In the genomic region with DNA sequence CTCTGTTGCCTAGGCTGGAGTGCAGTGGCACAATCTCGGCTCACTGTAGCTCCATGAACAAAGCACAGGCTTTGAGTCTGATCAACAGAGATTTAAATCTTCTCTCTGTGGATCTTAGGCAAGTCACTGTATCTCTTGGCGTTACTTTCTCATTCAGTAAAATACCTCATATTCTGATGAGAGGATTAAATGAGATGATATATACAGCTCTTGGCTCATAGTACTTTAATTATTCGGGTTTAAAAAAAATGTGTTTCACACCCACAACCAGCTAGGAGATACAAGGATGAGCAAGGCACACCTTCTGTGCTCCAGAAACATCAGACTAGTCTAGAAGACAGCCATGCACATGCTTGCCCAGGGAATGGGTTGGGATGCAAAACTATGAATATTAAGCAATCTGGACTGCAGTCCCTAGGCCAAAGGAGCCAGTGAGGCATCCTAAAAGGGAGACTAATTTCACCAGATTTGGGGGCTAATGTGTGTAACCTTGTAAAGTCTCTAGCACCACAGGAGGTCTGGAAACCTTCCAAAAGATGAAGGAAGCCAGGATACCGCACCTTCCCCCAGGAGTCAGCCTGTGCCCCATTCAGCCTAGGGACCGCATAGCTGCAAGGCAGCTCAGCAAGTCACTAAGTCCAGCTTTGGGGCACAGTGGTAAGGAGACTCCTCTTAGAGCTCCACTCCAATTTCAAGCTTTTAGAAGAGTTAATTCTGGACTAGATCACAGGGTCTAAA, we compare ENCODE assay signal across 14 cellular contexts. TPM values are rescaled to one million over a fixed set of nuclear protein-coding genes. Genes with fewer than 3 reads are reported as not detected.
A peak's percentile ranks its signal among the peaks of the same experiment; 100 is the strongest.
DNase-seq lines count a peak whose midpoint lies in the region; ATAC-seq and TF ChIP-seq lines count a peak whose summit lies in the region.
"Had no signal": no experiment of that assay in that cellular context is flagged by ENCODE, and none has a peak within 500 bp of the region (broad histone marks: within the 10 kb centered on the region; RNA-seq: fewer than 3 reads in every experiment).

No MANE protein-coding gene starts in this region.

- no peak for ATAC-seq in left colon
- ATAC-seq: mucosa of descending colon had no signal

- 0 out of 2 replicates have a peak, but pooled peaks cover 7% of the 10 kb centered on the region for H3K4me1 ChIP-seq in MM.1S (ENCODE audit: low read length)

- no peaks in the 10 kb centered on the region for H3K9me2 ChIP-seq in MM.1S (replicated peaks; ENCODE audit: insufficient read depth, low read length)

- peaks cover 26% of the 10 kb centered on the region for H3K4me1 Mint-ChIP-seq in neural crest cell

- H2AFZ ChIP-seq in MM.1S (ENCODE audit: low read length) = no peak overlapping the region

- no peaks in the 10 kb centered on the region for H3K9me3 Mint-ChIP-seq in neural crest cell
- H3K9me3 Mint-ChIP-seq: H9 had no signal

- H3K9ac ChIP-seq in MM.1S (ENCODE audit: low read length) = no peak overlapping the region

- H3K4me3 Mint-ChIP-seq in neural crest cell = peak overlapping the region; percentile 87

- peaks cover 4% of the 10 kb centered on the region; the same call in 1 of the 2 replicates for H3F3A ChIP-seq in MM.1S (ENCODE audit: insufficient read depth, low read length)

- H3K27ac ChIP-seq in MM.1S (ENCODE audit: low read length) = no peak overlapping the region
- H3K27ac ChIP-seq: SJSA1 had no signal

- no peaks in the 10 kb centered on the region for H3K27me3 ChIP-seq in MM.1S (replicated peaks; ENCODE audit: insufficient read depth, low read length)
- H3K27me3 ChIP-seq: dorsolateral prefrontal cortex, SJSA1 had no signal

- H3K4me2 ChIP-seq in MM.1S (ENCODE audit: low read depth, low read length) = peak overlapping the region; percentile 22; the same call in 1 of the 2 replicates

- H3K27me3 Mint-ChIP-seq in neural crest cell (ENCODE audit: low read depth) = no peaks in the 10 kb centered on the region

- no peaks in the 10 kb centered on the region for H3K36me3 ChIP-seq in MM.1S (replicated peaks; ENCODE audit: insufficient read depth, low read length)

- peaks cover 61% of the 10 kb centered on the region for H3K79me2 ChIP-seq in MM.1S (ENCODE audit: low read length)

- no peaks in the 10 kb centered on the region for H4K20me1 ChIP-seq in MM.1S (ENCODE audit: insufficient read depth, low read length)

- no peak overlapping the region for H3K27ac Mint-ChIP-seq in neural crest cell (ENCODE audit: unreplicated experiment)

- DNase-seq in DMS53 (lab: John Stamatoyannopoulos, UW) = peak; percentile 7
- DNase-seq in DMS53 treated with DMSO at 0.1 percent for 48 hours (lab: John Stamatoyannopoulos, UW; ENCODE audit: unreplicated experiment) = no peak
- no peak for DNase-seq in MM.1S
- peak; percentile 7 for DNase-seq in choroid plexus epithelial cell (ENCODE audit: low read depth)
- no peak for DNase-seq in neural crest cell (ENCODE audit: low read depth, low spot score)
- DNase-seq in COLO668 (lab: John Stamatoyannopoulos, UW; ENCODE audit: unreplicated experiment) = no peak
- no peak for DNase-seq in GOT3 (lab: John Stamatoyannopoulos, UW)
- no peak for DNase-seq in left colon
- DNase-seq: activated naive CD4-positive, alpha-beta T cell; dorsolateral prefrontal cortex; H9; KG1; mucosa of descending colon had no signal

- H3K36me3 Mint-ChIP-seq in neural crest cell (ENCODE audit: low read depth) = no peaks in the 10 kb centered on the region

- intact Hi-C loops in left colon (cut with DNase I, micrococcal nuclease) = no loop called here

- no peaks in the 10 kb centered on the region for H3K9me3 ChIP-seq in MM.1S (replicated peaks; ENCODE audit: insufficient read depth, low read length)
- H3K9me3 ChIP-seq: mucosa of descending colon, SJSA1 had no signal

- TF ChIP-seq CTCF in MM.1S (IDR thresholded peaks at IDR 0.05; ENCODE audit: low read length) (no peak), choroid plexus epithelial cell (conservative IDR thresholded peaks at IDR 0.05; ENCODE audit: low read depth, low read length) (no peak), neural crest cell (conservative IDR thresholded peaks at IDR 0.05) (no peak)

- H3K4me3 ChIP-seq in MM.1S (ENCODE audit: low read length) = no peak overlapping the region
- no peak overlapping the region for H3K4me3 ChIP-seq in choroid plexus epithelial cell (ENCODE audit: low read depth, low read length)
- H3K4me3 ChIP-seq: mucosa of descending colon, SJSA1 had no signal

RNA-seq across cellular contexts. Expression of a gene that starts 2.5 kb away (rescaled TPM):
- total RNA-seq in neural crest cell (33.6 and 37.1 TPM in 2 replicates), left colon (10 to 100 TPM; 53.0 to 61.4 TPM)

RNA-seq across cellular contexts. Expression of a gene that starts 7.3 kb away (rescaled TPM):
- total RNA-seq in neural crest cell (119 and 127 TPM in 2 replicates), left colon (10 to 100 TPM in 1 of 2 donors, 1 to 10 TPM in 1; 7.2 to 14.5 TPM)

RNA-seq across cellular contexts. Expression of a gene that starts 42.0 kb away (rescaled TPM):
- 0.75 and 1.1 TPM in 2 replicates for total RNA-seq in neural crest cell
- total RNA-seq in left colon = 1 to 10 TPM; 1.2 TPM

Comparison
In these comparisons a context has a peak if more than half of its experiments do, and no peak if none do; other contexts are left out.
1. DNase-seq: peak in DMS53 (single experiment) and choroid plexus epithelial cell (single experiment); none in DMS53 treated with DMSO at 0.1 percent for 48 hours (single experiment), MM.1S (single experiment), neural crest cell (single experiment), COLO668 (single experiment), GOT3 (single experiment) and left colon (0 of 2).